ENCODE assay signal across 20 cellular contexts in genomic region chr7:44220732-44221131, GRCh38. TPM values are rescaled to one million over a fixed set of nuclear protein-coding genes. Genes with fewer than 3 reads are reported as not detected.
DNase-seq lines count a peak whose midpoint lies in the region; ATAC-seq and TF ChIP-seq lines count a peak whose summit lies in the region.
"Had no signal": no experiment of that assay in that cellular context is flagged by ENCODE, and none has a peak within 500 bp of the region (broad histone marks: within the 10 kb centered on the region; RNA-seq: fewer than 3 reads in every experiment).

No MANE protein-coding gene starts in this region.

- H3K27me3 Mint-ChIP-seq in stimulated activated naive B cell treated with anti-CD40 and anti-IgM and Interleukin-4, amounts not matched to agents 10 μg/mL and 1 μg/mL and 100 μg/mL, for 72 hours: peaks cover 5 to 10% of the 10 kb centered on the region in 2 donors

- H3K36me3 Mint-ChIP-seq in stimulated activated naive B cell treated with anti-CD40 and anti-IgM and Interleukin-4, amounts not matched to agents 10 μg/mL and 1 μg/mL and 100 μg/mL, for 72 hours: peaks cover 2% of the 10 kb centered on the region in 2 donors
- H3K36me3 Mint-ChIP-seq: CD14-positive monocyte had no signal

- H3K4me3 Mint-ChIP-seq in stimulated activated naive B cell treated with anti-CD40 and anti-IgM and Interleukin-4, amounts not matched to agents 10 μg/mL and 1 μg/mL and 100 μg/mL, for 72 hours: no peak overlapping the region
- H3K4me3 Mint-ChIP-seq: B cell, CD14-positive monocyte had no signal

- no peaks in the 10 kb centered on the region for H3K4me1 ChIP-seq in right atrium auricular region
- no peaks in the 10 kb centered on the region for H3K4me1 ChIP-seq in lower lobe of right lung
- no peaks in the 10 kb centered on the region for H3K4me1 ChIP-seq in spleen
- no peaks in the 10 kb centered on the region for H3K4me1 ChIP-seq in uterus
- H3K4me1 ChIP-seq: A549 had no signal

- no peak overlapping the region for H3K27ac Mint-ChIP-seq in stimulated activated naive B cell treated with anti-CD40 and anti-IgM and Interleukin-4, amounts not matched to agents 10 μg/mL and 1 μg/mL and 100 μg/mL, for 72 hours
- H3K27ac Mint-ChIP-seq: B cell, CD14-positive monocyte had no signal

- 79 to 88% (median 85%) methylated on average over 7 to 16 of the region's 16 CpGs for WGBS in spleen, 5 donors

- no peak for ATAC-seq in lower lobe of right lung
- ATAC-seq in stimulated activated naive B cell treated with anti-CD40 and anti-IgM and Interleukin-4, amounts not matched to agents 10 μg/mL and 1 μg/mL and 100 μg/mL, for 72 hours (replicated peaks): no peak
- ATAC-seq: Panc1 had no signal

- H3K4me1 Mint-ChIP-seq in stimulated activated naive B cell treated with anti-CD40 and anti-IgM and Interleukin-4, amounts not matched to agents 10 μg/mL and 1 μg/mL and 100 μg/mL, for 72 hours: no peaks in the 10 kb centered on the region
- H3K4me1 Mint-ChIP-seq: B cell, CD14-positive monocyte had no signal

- H3K27ac ChIP-seq in right atrium auricular region (no peak overlapping the region), WERI-Rb-1 (no peak overlapping the region), lower lobe of right lung (no peak overlapping the region), spleen (no peak overlapping the region), uterus (no peak overlapping the region)
- H3K27ac ChIP-seq: A549 had no signal

- intact Hi-C loops in cardiac septum (cut with DNase I) (no loop called here), lower lobe of right lung (cut with DNase I) (no loop called here), spleen (cut with DNase I; ENCODE audit: low total_unique reads) (no loop called here), uterus (cut with DNase I; ENCODE audit: low total_unique reads) (no loop called here)

- H3K27me3 ChIP-seq in right atrium auricular region (no peaks in the 10 kb centered on the region), WERI-Rb-1 (ENCODE audit: insufficient read depth, low read depth, severe bottlenecking) (no peaks in the 10 kb centered on the region), lower lobe of right lung (ENCODE audit: low read depth) (peaks cover 14% of the 10 kb centered on the region), spleen (replicated peaks in 1 of 7) (peaks cover 0 to 21% (median 6%) of the 10 kb centered on the region in 7 donors), uterus (peaks cover 0 to 2% of the 10 kb centered on the region in 2 donors)

- H3K36me3 ChIP-seq in right atrium auricular region (peaks cover 3% of the 10 kb centered on the region), WERI-Rb-1 (peaks cover 20% of the 10 kb centered on the region), lower lobe of right lung (no peaks in the 10 kb centered on the region), spleen (no peaks in the 10 kb centered on the region), uterus (no peaks in the 10 kb centered on the region)

- H3K4me3 ChIP-seq in right atrium auricular region (no peak overlapping the region), WERI-Rb-1 (ENCODE audit: low read depth, low read length) (no peak overlapping the region), lower lobe of right lung (no peak overlapping the region), spleen (no peak overlapping the region), uterus (no peak overlapping the region)
- H3K4me3 ChIP-seq: A549 had no signal

- H3K9me3 ChIP-seq in right atrium auricular region (no peaks in the 10 kb centered on the region), WERI-Rb-1 (ENCODE audit: severe bottlenecking) (no peaks in the 10 kb centered on the region), lower lobe of right lung (no peaks in the 10 kb centered on the region), spleen (no peaks in the 10 kb centered on the region), uterus (no peaks in the 10 kb centered on the region)
- H3K9me3 ChIP-seq: A549 had no signal

- TF ChIP-seq CTCF in right atrium auricular region (IDR thresholded peaks at IDR 0.05) (no peak), WERI-Rb-1 (IDR thresholded peaks at IDR 0.05; ENCODE audit: low read depth, low read length) (no peak), lower lobe of right lung (IDR thresholded peaks at IDR 0.05) (no peak), spleen (IDR thresholded peaks at IDR 0.05 in 8 of 11, conservative IDR thresholded peaks at IDR 0.05 in 3 of 11) (no peak), uterus (IDR thresholded peaks at IDR 0.05) (no peak)

- DNase-seq in cardiac septum (ENCODE audit: low spot score) (peak; percentile 53), right atrium auricular region (ENCODE audit: low spot score) (no peak), WERI-Rb-1 (peak; percentile 6), lower lobe of right lung (peak; percentile 36), spleen (peak; percentile 61), uterus (no peak), SW480 (ENCODE audit: low spot score) (no peak)
- DNase-seq in stimulated activated naive B cell treated with anti-CD40 and anti-IgM and Interleukin-4, amounts not matched to agents 10 μg/mL and 1 μg/mL and 100 μg/mL, for 72 hours: no peak
- DNase-seq: KBM-7; MM.1S; NCI-H1105; NCI-H2029 treated with DMSO at 0.1 percent for 48 hours; NCI-H226; NCI-H524; NCI-H774; NK-92 treated with Interleukin-12 subunit alpha and Interleukin-12 subunit beta, amount 100 ng/mL, for 24 hours had no signal

- no peak for TF ChIP-seq POLR2A in spleen (IDR thresholded peaks at IDR 0.05)
- no peak for TF ChIP-seq POLR2A in uterus (IDR thresholded peaks at IDR 0.05)

- H3K9me3 Mint-ChIP-seq in stimulated activated naive B cell treated with anti-CD40 and anti-IgM and Interleukin-4, amounts not matched to agents 10 μg/mL and 1 μg/mL and 100 μg/mL, for 72 hours: no peaks in the 10 kb centered on the region

RNA-seq across cellular contexts. Expression of gene YKT6, which starts 20.0 kb away (rescaled TPM):
- total RNA-seq in cardiac septum (56.1 TPM), right atrium auricular region (10 to 100 TPM; 43.9 to 44.9 TPM), lower lobe of right lung (58.7 TPM), spleen (10 to 100 TPM; 51.9 to 66.4 (median 56.6) TPM), uterus (10 to 100 TPM; 12.4 to 85.3 (median 49.4) TPM)
- polyA plus RNA-seq in spleen: 10 to 100 TPM; 26.9 to 49.0 (median 30.1) TPM

RNA-seq across cellular contexts. Expression of gene GCK, which starts 31.5 kb away (rescaled TPM):
- total RNA-seq in cardiac septum: 3.7 TPM
- total RNA-seq in right atrium auricular region: 10 to 100 TPM; 11.1 to 21.0 TPM
- 0.47 TPM for total RNA-seq in lower lobe of right lung
- total RNA-seq in spleen: 1 to 10 TPM in 1 of 7 donors, under 1 TPM in 3, not detected in 3; 0.29 to 1.6 (median 0.49) TPM
- 1 to 10 TPM in 2 of 3 donors, under 1 TPM in 1; 0.55 to 1.7 (median 1.2) TPM for polyA plus RNA-seq in spleen
- total RNA-seq in uterus: 1 to 10 TPM in 2 of 4 donors, under 1 TPM in 1, not detected in 1; 0.29 to 2.6 (median 1.8) TPM
- polyA plus RNA-seq: CD14-positive monocyte had no signal

Comparison
In these comparisons a context has a peak if more than half of its experiments do, and no peak if none do; other contexts are left out.
1. DNase-seq: peak in cardiac septum (single experiment), WERI-Rb-1 (single experiment), lower lobe of right lung (single experiment) and spleen (single experiment); none in right atrium auricular region (single experiment), stimulated activated naive B cell treated with anti-CD40 and anti-IgM and Interleukin-4, amounts not matched to agents 10 μg/mL and 1 μg/mL and 100 μg/mL, for 72 hours (single experiment), uterus (0 of 2) and SW480 (single experiment).